Comparison of ENCODE assay signal across 13 cellular contexts in the genomic region with DNA sequence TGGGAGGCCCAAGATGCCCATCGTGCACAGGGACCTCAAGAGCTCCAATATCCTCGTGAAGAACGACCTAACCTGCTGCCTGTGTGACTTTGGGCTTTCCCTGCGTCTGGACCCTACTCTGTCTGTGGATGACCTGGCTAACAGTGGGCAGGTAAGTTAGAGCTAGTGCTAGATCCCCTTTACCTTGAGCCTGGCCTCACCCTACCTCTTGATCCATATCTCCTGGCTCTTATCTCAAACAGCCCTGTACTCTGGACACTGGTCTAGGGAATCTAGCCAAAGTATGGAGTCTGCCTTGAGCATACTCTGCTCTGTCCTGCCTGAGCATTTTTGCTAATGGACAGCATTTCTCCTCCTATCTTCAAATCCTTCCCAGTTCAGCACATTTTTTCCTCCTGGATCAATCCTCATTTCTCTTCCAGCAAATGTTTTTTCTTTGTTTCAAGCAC.
DNase-seq lines count a peak whose midpoint lies in the region; ATAC-seq and TF ChIP-seq lines count a peak whose summit lies in the region.
"Had no signal": no experiment of that assay in that cellular context is flagged by ENCODE, and none has a peak within 500 bp of the region (broad histone marks: within the 10 kb centered on the region; RNA-seq: fewer than 3 reads in every experiment).

No MANE protein-coding gene starts in this region.

- DNase-seq in Calu3 (no peak), dorsolateral prefrontal cortex (no peak), Peyer's patch (no peak), GDM1 (lab: John Stamatoyannopoulos, UW) (no peak)
- DNase-seq in natural killer cell treated with Interleukin-12 subunit alpha and Interleukin-12 subunit beta and Interleukin-15 and Interleukin-18, amount 100 ng/mL, for 72 hours (ENCODE audit: low spot score): no peak
- DNase-seq: foreskin fibroblast, GM23248, NCI-H1105, SHP77 treated with DMSO at 0.1 percent for 48 hours had no signal

- H3K27me3 ChIP-seq in BLaER1 treated with 17β-estradiol and CSF1 and Interleukin-3, amounts not matched to agents 10 nM and 100 nM: no peaks in the 10 kb centered on the region
- H3K27me3 ChIP-seq in dorsolateral prefrontal cortex: peaks cover 0 to 4% (median 0%) of the 10 kb centered on the region in 45 donors
- no peaks in the 10 kb centered on the region for H3K27me3 ChIP-seq in Peyer's patch

- no TSS peak for BruUV-seq in Calu3 (replicated peaks; lab: Mats Ljungman, UMichigan)

- intact Hi-C loops in Calu3 (cut with micrococcal nuclease; ENCODE audit: unreplicated experiment) (no loop called here), dorsolateral prefrontal cortex (cut with DNase I) (no loop called here)
- intact Hi-C loops in dendritic cell treated with granulocyte-macrophage colony-stimulating factor and Interleukin-4, amounts not matched to agents 40 ng/mL and 50 ng/mL, for 4 days (cut with micrococcal nuclease): no loop called here

- TF ChIP-seq CTCF in Calu3 (IDR thresholded peaks at IDR 0.05; ENCODE audit: unreplicated experiment): no peak
- TF ChIP-seq CTCF in dorsolateral prefrontal cortex (IDR thresholded peaks at IDR 0.05 in 54 of 56, conservative IDR thresholded peaks at IDR 0.05 in 2 of 56; ENCODE audit: low read depth in 1 of 56, partially characterized antibody in 56 of 56): no peak
- no peak for TF ChIP-seq CTCF in Peyer's patch (IDR thresholded peaks at IDR 0.05)

- peak overlapping the region in 6 of 11 experiments; percentile 9 to 49 (median 38); a peak in 9 of 22 replicates for H3K27ac ChIP-seq in BLaER1 treated with 17β-estradiol and CSF1 and Interleukin-3, amounts not matched to agents 10 nM and 100 nM
- H3K27ac ChIP-seq in dorsolateral prefrontal cortex (no peak overlapping the region), Peyer's patch (peak overlapping the region in 2 of 4 donors; percentile 31 to 34)
- H3K27ac ChIP-seq: GM23248 had no signal

- H3K4me3 ChIP-seq in BLaER1 treated with 17β-estradiol and CSF1 and Interleukin-3, amounts not matched to agents 10 nM and 100 nM: no peak overlapping the region
- H3K4me3 ChIP-seq in dorsolateral prefrontal cortex: no peak overlapping the region
- H3K4me3 ChIP-seq in Peyer's patch: no peak overlapping the region
- H3K4me3 ChIP-seq: GM23248, K562 had no signal

- no peak overlapping the region for H3K4me3 Mint-ChIP-seq in Calu3 (ENCODE audit: low read depth, unreplicated experiment)
- H3K4me3 Mint-ChIP-seq in dendritic cell treated with granulocyte-macrophage colony-stimulating factor and Interleukin-4, amounts not matched to agents 40 ng/mL and 50 ng/mL, for 4 days: no peak overlapping the region
- H3K4me3 Mint-ChIP-seq in natural killer cell treated with Interleukin-12 subunit alpha and Interleukin-12 subunit beta and Interleukin-15 and Interleukin-18, amount 100 ng/mL, for 72 hours: no peak overlapping the region

- peaks cover 22 to 59% (median 41%) of the 10 kb centered on the region in 10 experiments for H3K4me1 ChIP-seq in BLaER1 treated with 17β-estradiol and CSF1 and Interleukin-3, amounts not matched to agents 10 nM and 100 nM
- peaks cover 0 to 21% (median 6%) of the 10 kb centered on the region in 4 donors for H3K4me1 ChIP-seq in Peyer's patch

- peaks cover 72% of the 10 kb centered on the region for H3K36me3 Mint-ChIP-seq in Calu3 (ENCODE audit: insufficient read depth, unreplicated experiment)
- peaks cover 95% of the 10 kb centered on the region for H3K36me3 Mint-ChIP-seq in dendritic cell treated with granulocyte-macrophage colony-stimulating factor and Interleukin-4, amounts not matched to agents 40 ng/mL and 50 ng/mL, for 4 days (ENCODE audit: low read depth)
- H3K36me3 Mint-ChIP-seq in natural killer cell treated with Interleukin-12 subunit alpha and Interleukin-12 subunit beta and Interleukin-15 and Interleukin-18, amount 100 ng/mL, for 72 hours: peaks cover 67% of the 10 kb centered on the region

- no peak for TF ChIP-seq POLR2A in Peyer's patch (IDR thresholded peaks at IDR 0.05)

- CTCF ChIA-PET in Calu3 (lab: Charles Lee): no interaction called here

- peaks cover 90 to 99% (median 96%) of the 10 kb centered on the region in 11 experiments for H3K36me3 ChIP-seq in BLaER1 treated with 17β-estradiol and CSF1 and Interleukin-3, amounts not matched to agents 10 nM and 100 nM
- peaks cover 0 to 63% (median 0%) of the 10 kb centered on the region in 3 donors for H3K36me3 ChIP-seq in Peyer's patch

- H3K27ac Mint-ChIP-seq in Calu3 (ENCODE audit: unreplicated experiment): peak overlapping the region; percentile 27
- peak overlapping the region; percentile 30 for H3K27ac Mint-ChIP-seq in dendritic cell treated with granulocyte-macrophage colony-stimulating factor and Interleukin-4, amounts not matched to agents 40 ng/mL and 50 ng/mL, for 4 days
- H3K27ac Mint-ChIP-seq in natural killer cell treated with Interleukin-12 subunit alpha and Interleukin-12 subunit beta and Interleukin-15 and Interleukin-18, amount 100 ng/mL, for 72 hours: peak overlapping the region; percentile 36 to 50

- H3K27me3 Mint-ChIP-seq in Calu3 (ENCODE audit: unreplicated experiment): no peaks in the 10 kb centered on the region
- no peaks in the 10 kb centered on the region for H3K27me3 Mint-ChIP-seq in dendritic cell treated with granulocyte-macrophage colony-stimulating factor and Interleukin-4, amounts not matched to agents 40 ng/mL and 50 ng/mL, for 4 days
- H3K27me3 Mint-ChIP-seq in natural killer cell treated with Interleukin-12 subunit alpha and Interleukin-12 subunit beta and Interleukin-15 and Interleukin-18, amount 100 ng/mL, for 72 hours: no peaks in the 10 kb centered on the region

- ATAC-seq in natural killer cell treated with Interleukin-12 subunit alpha and Interleukin-12 subunit beta and Interleukin-15 and Interleukin-18, amount 100 ng/mL, for 72 hours: peak in 1 of 2 donors; percentile 40
- ATAC-seq in HG03521 (IDR thresholded peaks at IDR 0.05; ENCODE audit: unreplicated experiment): no peak
- ATAC-seq: K562 had no signal

- peaks cover 0 to 65% (median 8%) of the 10 kb centered on the region in 11 experiments; a peak in 7 of 22 replicates for H4K20me1 ChIP-seq in BLaER1 treated with 17β-estradiol and CSF1 and Interleukin-3, amounts not matched to agents 10 nM and 100 nM

- peaks cover 0 to 18% (median 0%) of the 10 kb centered on the region in 11 experiments; a peak in 4 of 22 replicates for H3K9me3 ChIP-seq in BLaER1 treated with 17β-estradiol and CSF1 and Interleukin-3, amounts not matched to agents 10 nM and 100 nM (replicated peaks in 1 of 11)
- H3K9me3 ChIP-seq in Peyer's patch: no peaks in the 10 kb centered on the region

- no peak overlapping the region for H3K4me2 ChIP-seq in BLaER1 treated with 17β-estradiol and CSF1 and Interleukin-3, amounts not matched to agents 10 nM and 100 nM

- H3K9me3 Mint-ChIP-seq in Calu3 (ENCODE audit: low read depth, unreplicated experiment): no peaks in the 10 kb centered on the region
- no peaks in the 10 kb centered on the region for H3K9me3 Mint-ChIP-seq in dendritic cell treated with granulocyte-macrophage colony-stimulating factor and Interleukin-4, amounts not matched to agents 40 ng/mL and 50 ng/mL, for 4 days
- H3K9me3 Mint-ChIP-seq in natural killer cell treated with Interleukin-12 subunit alpha and Interleukin-12 subunit beta and Interleukin-15 and Interleukin-18, amount 100 ng/mL, for 72 hours: no peaks in the 10 kb centered on the region

- peaks cover 8% of the 10 kb centered on the region for H3K4me1 Mint-ChIP-seq in Calu3 (ENCODE audit: low read depth, unreplicated experiment)
- peaks cover 59% of the 10 kb centered on the region for H3K4me1 Mint-ChIP-seq in dendritic cell treated with granulocyte-macrophage colony-stimulating factor and Interleukin-4, amounts not matched to agents 40 ng/mL and 50 ng/mL, for 4 days (ENCODE audit: low read depth)
- peaks cover 56 to 57% of the 10 kb centered on the region in 2 donors for H3K4me1 Mint-ChIP-seq in natural killer cell treated with Interleukin-12 subunit alpha and Interleukin-12 subunit beta and Interleukin-15 and Interleukin-18, amount 100 ng/mL, for 72 hours (ENCODE audit: low read depth in 2 of 2)

- no peak overlapping the region for H3K9ac ChIP-seq in BLaER1 treated with 17β-estradiol and CSF1 and Interleukin-3, amounts not matched to agents 10 nM and 100 nM
- H3K9ac ChIP-seq: GM23248 had no signal

Comparison
In these comparisons a context has a peak if more than half of its experiments do, and no peak if none do; other contexts are left out.
1. H3K27ac ChIP-seq: peak in BLaER1 treated with 17β-estradiol and CSF1 and Interleukin-3, amounts not matched to agents 10 nM and 100 nM (6 of 11); none in dorsolateral prefrontal cortex (0 of 59).
2. Peak in every context shown above with its lines, with median percentiles within 50 percentile points of each other: H3K27ac Mint-ChIP-seq.